ENCODE assay signal across 8 cellular contexts in genomic region chr1:223364685-223365382, GRCh38. TPM values are rescaled to one million over a fixed set of nuclear protein-coding genes. Genes with fewer than 3 reads are reported as not detected.
A peak's percentile ranks its signal among the peaks of the same experiment; 100 is the strongest.
DNase-seq lines count a peak whose midpoint lies in the region; ATAC-seq, FAIRE-seq and TF ChIP-seq lines count a peak whose summit lies in the region.

No MANE protein-coding gene starts in this region.

- TF ChIP-seq CTCF in Panc1 (IDR thresholded peaks at IDR 0.05) (no peak), lung (IDR thresholded peaks at IDR 0.05; ENCODE audit: control extremely low read depth, extremely low read depth) (no peak)

- H3K9ac ChIP-seq in subcutaneous abdominal adipose tissue (ENCODE audit: low read length in 5 of 5), result no peak overlapping the region

- peaks cover 2% of the 10 kb centered on the region; the same call in 1 of the 2 replicates for H3K4me1 ChIP-seq in Panc1 (ENCODE audit: control insufficient read depth, insufficient read depth, low read length)
- peaks cover 0 to 12% of the 10 kb centered on the region in 2 donors for H3K4me1 ChIP-seq in lung (ENCODE audit: control insufficient read depth in 2 of 2, insufficient read depth in 2 of 2, low read length in 2 of 2)
- H3K4me1 ChIP-seq in subcutaneous abdominal adipose tissue (ENCODE audit: control insufficient read depth in 5 of 5, insufficient read depth in 5 of 5, low read length in 5 of 5), result peaks cover 0 to 20% (median 19%) of the 10 kb centered on the region in 5 donors

- TF ChIP-seq POLR2A in H54 (IDR thresholded peaks at IDR 0.05; ENCODE audit: low read depth, low read length), result no peak

- FAIRE-seq in H54 (lab: Jason Lieb, UNC) (no peak), RCC 7860 (lab: Jason Lieb, UNC) (no peak)

- CTCF ChIA-PET in Panc1 (lab: Charles Lee), result no interaction called here

- peak overlapping the region; percentile 30 to 35 for H3K4me3 ChIP-seq in Panc1 (ENCODE audit: low read depth in 2 of 2, low read length in 2 of 2)
- peak overlapping the region; percentile 53 for H3K4me3 ChIP-seq in lung
- H3K4me3 ChIP-seq in subcutaneous abdominal adipose tissue (ENCODE audit: low read depth in 1 of 5, low read length in 5 of 5), result peak overlapping the region in 4 of 5 donors; percentile 34 to 62 (median 54)

- intact Hi-C loops in Panc1 (cut with micrococcal nuclease; ENCODE audit: unreplicated experiment), result no loop called here

- no peaks in the 10 kb centered on the region for H3K36me3 ChIP-seq in Panc1 (ENCODE audit: control insufficient read depth, insufficient read depth, low read length)
- H3K36me3 ChIP-seq in lung (ENCODE audit: control insufficient read depth in 2 of 2, insufficient read depth in 2 of 2, low read length in 2 of 2), result no peaks in the 10 kb centered on the region
- no peaks in the 10 kb centered on the region for H3K36me3 ChIP-seq in subcutaneous abdominal adipose tissue (ENCODE audit: control insufficient read depth in 5 of 5, insufficient read depth in 5 of 5, low read length in 5 of 5)

- H3K27me3 ChIP-seq in Panc1 (ENCODE audit: control insufficient read depth, insufficient read depth, low read length) (peaks cover 33% of the 10 kb centered on the region), lung (ENCODE audit: control insufficient read depth, insufficient read depth) (peaks cover 4% of the 10 kb centered on the region), subcutaneous abdominal adipose tissue (ENCODE audit: control insufficient read depth in 5 of 5, insufficient read depth in 4 of 5, low read length in 5 of 5) (peaks cover 9 to 40% (median 18%) of the 10 kb centered on the region in 5 donors)

- ATAC-seq in GM21723 (IDR thresholded peaks at IDR 0.05; ENCODE audit: unreplicated experiment) (peak; percentile 30), Panc1 (peak; percentile 71), lung (ENCODE audit: insufficient read depth, low FRiP score) (no peak)

- DNase-seq in Panc1 (ENCODE audit: low read depth, low spot score), result no peak
- peak; percentile 29 for DNase-seq in cerebellum (ENCODE audit: low spot score)
- DNase-seq in lung (ENCODE audit: low spot score), result no peak
- no peak for DNase-seq in GDM1 (lab: John Stamatoyannopoulos, UW)
- no peak for DNase-seq in H54 (ENCODE audit: insufficient read length, low spot score)
- DNase-seq in RCC 7860 (ENCODE audit: low spot score), result no peak

- BruUV-seq in Panc1 (replicated peaks; lab: Mats Ljungman, UMichigan), result no TSS peak

- H3K27ac ChIP-seq in Panc1 (ENCODE audit: low read length), result no peak overlapping the region
- H3K27ac ChIP-seq in lung (ENCODE audit: low read depth in 1 of 2, low read length in 1 of 2), result no peak overlapping the region
- no peak overlapping the region for H3K27ac ChIP-seq in subcutaneous abdominal adipose tissue (ENCODE audit: low read depth, low read length)

- in situ Hi-C loops in Panc1 (cut with HindIII; ENCODE audit: low pct_unique_long_range_greater_than_20kb, low sequenced_read_pairs), result no loop called here

- 1 to 2% methylated on average over 52 to 55 of the region's 55 CpGs for WGBS in lung, 2 donors

- POLR2A ChIA-PET in Panc1 (lab: Charles Lee), result no interaction called here

- H3K9me3 ChIP-seq in Panc1 (ENCODE audit: control insufficient read depth, insufficient read depth, low read depth, low read length) (no peaks in the 10 kb centered on the region), lung (ENCODE audit: control insufficient read depth in 2 of 2, insufficient read depth in 1 of 2, low read length in 1 of 2) (no peaks in the 10 kb centered on the region), subcutaneous abdominal adipose tissue (ENCODE audit: control insufficient read depth in 5 of 5, low read length in 5 of 5) (no peaks in the 10 kb centered on the region)

RNA-seq across cellular contexts. Expression of gene SUSD4, which starts 0.9 kb away (rescaled TPM):
- 0.28 TPM for total RNA-seq in Panc1 (2021; ENCODE audit: unreplicated experiment)
- not detected for polyA plus RNA-seq in Panc1 (2012; ENCODE audit: insufficient read length)
- 25.3 TPM for total RNA-seq in cerebellum
- total RNA-seq in lung, result 10 to 100 TPM in 1 of 2 donors, 1 to 10 TPM in 1; 6.5 to 17.0 TPM
- polyA plus RNA-seq in lung, result 1 to 10 TPM; 2.8 to 3.3 TPM

RNA-seq across cellular contexts. Expression of gene CCDC185, which starts 28.4 kb away (rescaled TPM):
- total RNA-seq in Panc1 (2021; ENCODE audit: unreplicated experiment) (not detected), cerebellum (not detected), lung (not detected)
- not detected for polyA plus RNA-seq in Panc1 (2012; ENCODE audit: insufficient read length)
- polyA plus RNA-seq in lung, result not detected
